Comparison of ENCODE assay signal across 8 cellular contexts in genomic region chr4:158253350-158253980, GRCh38. TPM values are rescaled to one million over a fixed set of nuclear protein-coding genes. Genes with fewer than 3 reads are reported as not detected.
DNase-seq lines count a peak whose midpoint lies in the region; ATAC-seq, FAIRE-seq and TF ChIP-seq lines count a peak whose summit lies in the region.

No MANE protein-coding gene starts in this region.

- no peak overlapping the region for H2AFZ ChIP-seq in PC-9

- no peaks in the 10 kb centered on the region for H3K4me1 ChIP-seq in PC-9 (replicated peaks; ENCODE audit: insufficient read depth)
- H3K4me1 ChIP-seq in spleen: peaks cover 0 to 8% (median 0%) of the 10 kb centered on the region in 6 donors

- 23 to 31% (median 27%) methylated on average over 6 of the region's 6 CpGs for WGBS in spleen, 5 donors

- no peaks in the 10 kb centered on the region for H3K9me2 ChIP-seq in PC-9 (ENCODE audit: insufficient read depth)

- H3K4me2 ChIP-seq in PC-9: no peak overlapping the region

- ATAC-seq in GM21717 (IDR thresholded peaks at IDR 0.05; ENCODE audit: unreplicated experiment): peak; percentile 76

- no peaks in the 10 kb centered on the region for H3K79me2 ChIP-seq in PC-9 (ENCODE audit: low read depth)

- POLR2A ChIA-PET in PC-9 (lab: Charles Lee; ENCODE audit: unreplicated experiment): no interaction called here

- H3K27ac ChIP-seq in PC-9 (no peak overlapping the region), spleen (no peak overlapping the region)

- in situ Hi-C loops in astrocyte of the spinal cord (cut with HindIII; ENCODE audit: low sequenced_read_pairs): no loop called here

- DNase-seq in NCI-H524 (lab: John Stamatoyannopoulos, UW) (peak; percentile 10 to 50), NCI-H524 treated with DMSO at 0.1 percent for 48 hours (lab: John Stamatoyannopoulos, UW) (no peak), HTR-8/SVneo (ENCODE audit: insufficient read length, low spot score) (peak; percentile 40), PC-9 (peak in 1 of 2 experiments; percentile 10), astrocyte of the spinal cord (ENCODE audit: low read depth, low spot score) (peak; percentile 68), hypothalamus (lab: John Stamatoyannopoulos, UW) (peak in 29 of 51 donors; percentile 1 to 87 (median 30)), spleen (no peak)

- H3F3A ChIP-seq in PC-9 (ENCODE audit: insufficient read depth, low read depth): no peaks in the 10 kb centered on the region

- H3K27me3 ChIP-seq in PC-9 (ENCODE audit: insufficient read depth, low read depth): no peaks in the 10 kb centered on the region
- H3K27me3 ChIP-seq in spleen (replicated peaks in 1 of 7): no peaks in the 10 kb centered on the region

- no TSS peak for BruUV-seq in PC-9 (replicated peaks; lab: Mats Ljungman, UMichigan)

- H3K4me3 ChIP-seq in PC-9: no peak overlapping the region
- H3K4me3 ChIP-seq in astrocyte of the spinal cord (ENCODE audit: low read depth, low read length): no peak overlapping the region
- H3K4me3 ChIP-seq in spleen: no peak overlapping the region

- FAIRE-seq in HTR-8/SVneo (lab: Jason Lieb, UNC): no peak

- peak; percentile 59 for TF ChIP-seq CTCF in PC-9 (conservative IDR thresholded peaks at IDR 0.05)
- peak; percentile 66 for TF ChIP-seq CTCF in astrocyte of the spinal cord (IDR thresholded peaks at IDR 0.05; ENCODE audit: low read depth, low read length)
- TF ChIP-seq CTCF in spleen (IDR thresholded peaks at IDR 0.05 in 8 of 11, conservative IDR thresholded peaks at IDR 0.05 in 3 of 11): peak in 9 of 11 experiments; percentile 8 to 58 (median 38)

- H4K20me1 ChIP-seq in PC-9 (ENCODE audit: insufficient read depth): no peaks in the 10 kb centered on the region

- intact Hi-C loops in PC-9 (cut with micrococcal nuclease; ENCODE audit: unreplicated experiment) (loop anchor here (10.0 kb wide), 1 partner anchor 601 kb away; no protein-coding TSS in a partner anchor), spleen (cut with DNase I; ENCODE audit: low total_unique reads) (loop anchor here (10.0 kb wide), 1 partner anchor 371 kb away; no protein-coding TSS in a partner anchor)

- H3K36me3 ChIP-seq in PC-9 (ENCODE audit: low read depth): no peaks in the 10 kb centered on the region
- H3K36me3 ChIP-seq in spleen: no peaks in the 10 kb centered on the region

- CTCF ChIA-PET in PC-9 (lab: Charles Lee): interaction anchor here (0.6 kb wide), 1 partner anchor 371 kb away, joined by 4 read pairs; no protein-coding TSS in a partner anchor

- H3K9me3 ChIP-seq in PC-9 (ENCODE audit: insufficient read depth, low read depth): no peaks in the 10 kb centered on the region
- no peaks in the 10 kb centered on the region for H3K9me3 ChIP-seq in spleen

- TF ChIP-seq POLR2A in spleen (IDR thresholded peaks at IDR 0.05): no peak

RNA-seq across cellular contexts. Expression of gene TMEM144, which starts 43.2 kb away (rescaled TPM):
- total RNA-seq in PC-9 (2021) (9.2 and 13.4 TPM in 2 replicates), spleen (10 to 100 TPM in 2 of 7 donors, 1 to 10 TPM in 5; 3.5 to 21.3 (median 7.9) TPM)
- polyA plus RNA-seq in spleen: 1 to 10 TPM in 2 of 3 donors, under 1 TPM in 1; 0.56 to 1.9 (median 1.5) TPM

Comparison
In these comparisons a context has a peak if more than half of its experiments do, and no peak if none do; other contexts are left out.
1. DNase-seq: peak in NCI-H524 (2 of 2), HTR-8/SVneo (single experiment), astrocyte of the spinal cord (single experiment) and hypothalamus (29 of 51); none in NCI-H524 treated with DMSO at 0.1 percent for 48 hours (single experiment) and spleen (single experiment).
2. Peak in every context shown above with its lines, with median percentiles within 50 percentile points of each other: CTCF ChIP-seq.